ENCODE assay signal across 8 cellular contexts in genomic region chr2:24359129-24359528, GRCh38. TPM values are rescaled to one million over a fixed set of nuclear protein-coding genes. Genes with fewer than 3 reads are reported as not detected.
DNase-seq lines count a peak whose midpoint lies in the region; ATAC-seq and TF ChIP-seq lines count a peak whose summit lies in the region.

No MANE protein-coding gene starts in this region.

- ATAC-seq in GM21786 (IDR thresholded peaks at IDR 0.05; ENCODE audit: unreplicated experiment): no peak
- no peak for ATAC-seq in GM21360 (IDR thresholded peaks at IDR 0.05; ENCODE audit: unreplicated experiment)

- no peaks in the 10 kb centered on the region for H3K36me3 ChIP-seq in MG63

- DNase-seq in CD14-positive monocyte (ENCODE audit: low spot score) (no peak), MG63 (no peak), nephron progenitor cell (no peak), iPS-NIHi7 (ENCODE audit: extremely low spot score) (no peak), NCI-H2081 treated with DMSO at 0.1 percent for 48 hours (lab: John Stamatoyannopoulos, UW) (no peak)

- H3K9me3 ChIP-seq in MG63: no peaks in the 10 kb centered on the region

- H3K4me1 Mint-ChIP-seq in CD14-positive monocyte (peaks cover 60% of the 10 kb centered on the region), nephron progenitor cell (peaks cover 14% of the 10 kb centered on the region)
- H3K4me1 Mint-ChIP-seq in dendritic cell treated with granulocyte-macrophage colony-stimulating factor and Interleukin-4, amounts not matched to agents 40 ng/mL and 50 ng/mL, for 4 days (ENCODE audit: low read depth): peaks cover 58% of the 10 kb centered on the region

- peaks cover 0 to 4% (median 0%) of the 10 kb centered on the region in 7 donors for H3K9me3 Mint-ChIP-seq in CD14-positive monocyte
- no peaks in the 10 kb centered on the region for H3K9me3 Mint-ChIP-seq in dendritic cell treated with granulocyte-macrophage colony-stimulating factor and Interleukin-4, amounts not matched to agents 40 ng/mL and 50 ng/mL, for 4 days
- H3K9me3 Mint-ChIP-seq in nephron progenitor cell: no peaks in the 10 kb centered on the region

- H3K27me3 Mint-ChIP-seq in CD14-positive monocyte (ENCODE audit: low read depth in 3 of 3) (no peaks in the 10 kb centered on the region), nephron progenitor cell (ENCODE audit: low read depth, poor library complexity) (peaks cover 41% of the 10 kb centered on the region)
- H3K27me3 Mint-ChIP-seq in dendritic cell treated with granulocyte-macrophage colony-stimulating factor and Interleukin-4, amounts not matched to agents 40 ng/mL and 50 ng/mL, for 4 days: no peaks in the 10 kb centered on the region

- H3K27ac Mint-ChIP-seq in CD14-positive monocyte: peak overlapping the region in 5 of 7 donors; percentile 52 to 93 (median 85)
- H3K27ac Mint-ChIP-seq in dendritic cell treated with granulocyte-macrophage colony-stimulating factor and Interleukin-4, amounts not matched to agents 40 ng/mL and 50 ng/mL, for 4 days: peak overlapping the region; percentile 95
- no peak overlapping the region for H3K27ac Mint-ChIP-seq in nephron progenitor cell

- H3K27me3 ChIP-seq in MG63: no peaks in the 10 kb centered on the region

- TF ChIP-seq CTCF in CD14-positive monocyte (IDR thresholded peaks at IDR 0.05) (no peak), nephron progenitor cell (IDR thresholded peaks at IDR 0.05) (no peak)

- H3K4me3 Mint-ChIP-seq in CD14-positive monocyte (peak overlapping the region; percentile 89 to 91), nephron progenitor cell (peak overlapping the region; percentile 86)
- H3K4me3 Mint-ChIP-seq in dendritic cell treated with granulocyte-macrophage colony-stimulating factor and Interleukin-4, amounts not matched to agents 40 ng/mL and 50 ng/mL, for 4 days: peak overlapping the region; percentile 82

- H3K4me3 ChIP-seq in MG63: peak overlapping the region; percentile 62

- intact Hi-C loops in CD14-positive monocyte (cut with micrococcal nuclease): no loop called here
- intact Hi-C loops in dendritic cell treated with granulocyte-macrophage colony-stimulating factor and Interleukin-4, amounts not matched to agents 40 ng/mL and 50 ng/mL, for 4 days (cut with micrococcal nuclease): no loop called here

- H3K36me3 Mint-ChIP-seq in CD14-positive monocyte (peaks cover 3% of the 10 kb centered on the region in 2 donors), nephron progenitor cell (ENCODE audit: low read depth) (no peaks in the 10 kb centered on the region)
- peaks cover 21% of the 10 kb centered on the region for H3K36me3 Mint-ChIP-seq in dendritic cell treated with granulocyte-macrophage colony-stimulating factor and Interleukin-4, amounts not matched to agents 40 ng/mL and 50 ng/mL, for 4 days (ENCODE audit: low read depth)

RNA-seq across cellular contexts. Expression of gene ITSN2, which starts 1.2 kb away (rescaled TPM):
- 10 to 100 TPM; 26.0 to 40.4 TPM for polyA plus RNA-seq in CD14-positive monocyte
- 7.2 and 16.9 TPM in 2 replicates for total RNA-seq in MG63 (2014; rRNA removed; shearing (Covaris generic); ENCODE audit: low replicate concordance)
